In the genomic region with DNA sequence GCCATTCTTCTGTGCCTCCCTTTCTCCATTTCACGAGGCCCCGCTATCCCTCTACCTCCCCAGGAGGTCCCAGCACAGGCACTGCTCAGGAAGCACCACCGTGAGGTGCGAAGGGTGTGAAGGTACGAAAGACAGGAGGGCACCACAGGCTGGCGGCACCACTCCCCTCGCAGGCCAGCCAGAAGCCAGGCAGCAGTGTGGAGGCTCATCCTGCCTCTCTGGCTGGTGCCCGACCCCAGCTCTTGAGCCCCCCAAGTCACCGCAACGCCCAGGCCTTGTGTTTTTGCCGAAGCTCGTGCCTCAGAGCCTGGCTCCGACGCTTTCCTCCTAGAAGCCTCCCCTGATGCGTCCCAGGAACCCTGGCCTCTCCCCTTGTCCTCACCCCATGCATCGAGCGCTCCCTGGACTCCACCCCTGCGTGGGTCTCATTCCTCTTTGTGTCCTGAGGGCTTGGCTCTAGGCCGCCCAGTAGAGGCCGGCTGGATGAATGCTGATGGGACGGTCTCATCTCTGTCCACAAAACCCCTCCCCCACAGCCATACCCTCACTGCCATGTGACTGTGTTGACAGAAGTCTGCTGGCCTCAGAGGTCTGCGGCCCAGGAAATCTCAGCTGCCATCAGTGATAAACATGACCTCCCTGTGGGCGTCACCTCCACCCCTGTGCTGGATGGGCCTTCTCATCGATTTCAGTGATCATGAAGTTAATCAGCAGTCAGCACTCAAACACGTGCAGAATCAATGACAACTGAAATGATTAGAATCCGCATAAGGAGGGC, we compare ENCODE assay signal across 37 cellular contexts. TPM values are rescaled to one million over a fixed set of nuclear protein-coding genes. Genes with fewer than 3 reads are reported as not detected.
DNase-seq lines count a peak whose midpoint lies in the region; ATAC-seq and TF ChIP-seq lines count a peak whose summit lies in the region.
"Had no signal": no experiment of that assay in that cellular context is flagged by ENCODE, and none has a peak within 500 bp of the region (broad histone marks: within the 10 kb centered on the region; RNA-seq: fewer than 3 reads in every experiment).

No MANE protein-coding gene starts in this region.

- H3K9me2 ChIP-seq in PC-3 (replicated peaks; ENCODE audit: low read length) = no peaks in the 10 kb centered on the region

- no peak overlapping the region for H3K18ac ChIP-seq in mesendoderm (ENCODE audit: low read length)

- peaks cover 32% of the 10 kb centered on the region for H3K4me1 Mint-ChIP-seq in endodermal cell

- H3K4me2 ChIP-seq in mesendoderm (ENCODE audit: low read length) (no peak overlapping the region), PC-3 (ENCODE audit: low read length) (no peak overlapping the region)
- H3K4me2 ChIP-seq: KMS-11 had no signal

- intact Hi-C loops in Right ventricle myocardium superior (cut with DNase I) = no loop called here
- intact Hi-C loops in right cardiac atrium (cut with DNase I) = no loop called here
- intact Hi-C loops in upper lobe of right lung (cut with DNase I) = no loop called here
- intact Hi-C loops in PC-3 (cut with micrococcal nuclease) = no loop called here

- no peak overlapping the region for H3K4me3 Mint-ChIP-seq in endodermal cell
- H3K4me3 Mint-ChIP-seq: naive thymus-derived CD8-positive, alpha-beta T cell; stimulated activated naive CD8-positive, alpha-beta T cell treated with anti-CD3 and anti-CD28 coated beads, Interleukin-15, Interleukin-2, amounts not matched to agents 100 ng/mL and 50 ng/mL, for 24 hours had no signal

- H2BK120ac ChIP-seq in mesendoderm (ENCODE audit: low read depth, low read length) = no peak overlapping the region

- peaks cover 44% of the 10 kb centered on the region for H3K36me3 Mint-ChIP-seq in endodermal cell (ENCODE audit: low read depth)
- H3K36me3 Mint-ChIP-seq: naive thymus-derived CD8-positive, alpha-beta T cell had no signal

- H3K4me1 ChIP-seq in right cardiac atrium (ENCODE audit: control insufficient read depth, insufficient read depth, low read length) = no peaks in the 10 kb centered on the region
- H3K4me1 ChIP-seq in endodermal cell (ENCODE audit: control insufficient read depth, insufficient read depth, low read length) = peaks cover 13% of the 10 kb centered on the region
- H3K4me1 ChIP-seq in mesendoderm (ENCODE audit: control insufficient read depth, low read depth, low read length) = no peaks in the 10 kb centered on the region
- no peaks in the 10 kb centered on the region for H3K4me1 ChIP-seq in upper lobe of right lung
- no peaks in the 10 kb centered on the region for H3K4me1 ChIP-seq in PC-3 (ENCODE audit: insufficient read depth, low read length)
- H3K4me1 ChIP-seq: testis, uterus had no signal

- H3K27me3 ChIP-seq in right cardiac atrium (ENCODE audit: control insufficient read depth, insufficient read depth) (no peaks in the 10 kb centered on the region), endodermal cell (ENCODE audit: control insufficient read depth, insufficient read depth, low read length, poor library complexity, severe bottlenecking) (no peaks in the 10 kb centered on the region), mesendoderm (ENCODE audit: insufficient read depth, low read length, poor library complexity) (no peaks in the 10 kb centered on the region), upper lobe of right lung (no peaks in the 10 kb centered on the region), PC-3 (ENCODE audit: low read length) (no peaks in the 10 kb centered on the region)
- H3K27me3 ChIP-seq: MG63, ovary, testis, uterus had no signal

- H3K9ac ChIP-seq in endodermal cell (ENCODE audit: extremely low read depth, low read length, poor library complexity, severe bottlenecking) = no peak overlapping the region
- H3K9ac ChIP-seq in mesendoderm (ENCODE audit: low read length) = no peak overlapping the region
- H3K9ac ChIP-seq in PC-3 (ENCODE audit: low read length) = no peak overlapping the region
- H3K9ac ChIP-seq: KMS-11 had no signal

- no peaks in the 10 kb centered on the region for H3K79me1 ChIP-seq in mesendoderm (ENCODE audit: low read length)

- 82% methylated on average over 26 of the region's 26 CpGs for WGBS in right cardiac atrium
- 80 to 90% methylated on average over 21 to 26 of the region's 26 CpGs for WGBS in endodermal cell (ENCODE audit: insufficient coverage in 1 of 2, insufficient read length in 1 of 2), 2 experiments
- WGBS in mesendoderm (ENCODE audit: extremely low coverage, insufficient coverage, low lambda C conversion rate) = no CpG with 5 or more reads among the region's 26 CpGs

- H3K4ac ChIP-seq in mesendoderm (ENCODE audit: low read depth, low read length) = no peak overlapping the region

- no peak overlapping the region for H3K27ac ChIP-seq in right cardiac atrium (ENCODE audit: low read length)
- no peak overlapping the region for H3K27ac ChIP-seq in endodermal cell (ENCODE audit: low read depth, low read length)
- no peak overlapping the region for H3K27ac ChIP-seq in mesendoderm (ENCODE audit: low read depth, low read length)
- H3K27ac ChIP-seq in upper lobe of right lung = no peak overlapping the region
- H3K27ac ChIP-seq in PC-3 (ENCODE audit: low read length) = no peak overlapping the region
- H3K27ac ChIP-seq: epithelial cell of prostate, KMS-11, left ventricle myocardium inferior, ovary, testis, uterus, VCaP had no signal

- H3K36me3 ChIP-seq in endodermal cell (ENCODE audit: control insufficient read depth, insufficient read depth, low read length) (peaks cover 12% of the 10 kb centered on the region), mesendoderm (ENCODE audit: control insufficient read depth, insufficient read depth, low read length) (peaks cover 4% of the 10 kb centered on the region), upper lobe of right lung (peaks cover 24% of the 10 kb centered on the region), PC-3 (ENCODE audit: low read depth, low read length) (peaks cover 6% of the 10 kb centered on the region; the same call in 1 of the 2 replicates)
- H3K36me3 ChIP-seq: MG63, ovary, uterus had no signal

- H2AK5ac ChIP-seq in mesendoderm (ENCODE audit: low read length) = no peak overlapping the region

- no peak overlapping the region for H3K23ac ChIP-seq in mesendoderm (ENCODE audit: low read length)

- peak; percentile 32 for DNase-seq in Right ventricle myocardium superior
- no peak for DNase-seq in right cardiac atrium
- DNase-seq in endodermal cell = no peak
- peak; percentile 66 for DNase-seq in mesendoderm
- DNase-seq in upper lobe of right lung = no peak
- DNase-seq in ecto neural progenitor cell (ENCODE audit: low spot score) = no peak
- DNase-seq in PC-3 = no peak
- no peak for DNase-seq in NAMALWA (ENCODE audit: low spot score)
- DNase-seq: 8988T; activated CD4-positive, alpha-beta T cell treated with anti-CD3 and anti-CD28 coated beads for 48 hours; activated naive CD4-positive, alpha-beta T cell treated with anti-CD3 and anti-CD28 coated beads, Interleukin-2, amount 50 U/mL, for 16 hours; amniotic stem cell; C1 segment of cervical spinal cord; DMS79 treated with DMSO at 0.1 percent for 48 hours; effector CD4-positive, alpha-beta T cell; GF-D8; left ventricle myocardium inferior; MG63; midbrain; naive thymus-derived CD8-positive, alpha-beta T cell; NCI-H1105 treated with DMSO at 0.1 percent for 48 hours; NCI-H1930; NCI-H524 treated with DMSO at 0.1 percent for 48 hours; ovary; retina; SHP77 treated with DMSO at 0.1 percent for 48 hours; small intestine; SW 1271; T-helper 9 cell; testis; uterus had no signal

- H4K20me1 ChIP-seq in PC-3 (ENCODE audit: low read length) = no peaks in the 10 kb centered on the region

- H3K27ac Mint-ChIP-seq in endodermal cell = peak overlapping the region; percentile 84
- H3K27ac Mint-ChIP-seq: activated T-helper 2 cell treated with anti-CD3 and anti-CD28 coated beads, Interferon-gamma antibody, Interleukin-2, Interleukin-4, amounts not matched to agents 10 μg/mL and 5 μg/mL and 100 μg/mL, durations not matched to agents 14 hours and 24 hours and 36 hours; naive thymus-derived CD8-positive, alpha-beta T cell; stimulated activated naive CD8-positive, alpha-beta T cell treated with anti-CD3 and anti-CD28 coated beads, Interleukin-15, Interleukin-2, amounts not matched to agents 100 ng/mL and 50 ng/mL, for 24 hours had no signal

- BruUV-seq in PC-3 (replicated peaks; lab: Mats Ljungman, UMichigan) = no TSS peak

- CTCF ChIA-PET in PC-3 (lab: Charles Lee) = no interaction called here

- H3K4me3 ChIP-seq in right cardiac atrium (ENCODE audit: low read length) (no peak overlapping the region), endodermal cell (ENCODE audit: low read length) (no peak overlapping the region), mesendoderm (ENCODE audit: low read length) (no peak overlapping the region), upper lobe of right lung (no peak overlapping the region), PC-3 (ENCODE audit: low read length) (no peak overlapping the region)
- H3K4me3 ChIP-seq: left ventricle myocardium inferior, MG63, ovary, testis, uterus had no signal

- TF ChIP-seq CTCF in endodermal cell (conservative IDR thresholded peaks at IDR 0.05) (no peak), upper lobe of right lung (IDR thresholded peaks at IDR 0.05) (no peak), PC-3 (conservative IDR thresholded peaks at IDR 0.05; ENCODE audit: low read depth, low read length) (no peak)

- no peaks in the 10 kb centered on the region for H3K27me3 Mint-ChIP-seq in endodermal cell (ENCODE audit: insufficient read depth)
- H3K27me3 Mint-ChIP-seq: naive thymus-derived CD8-positive, alpha-beta T cell; stimulated activated naive CD8-positive, alpha-beta T cell treated with anti-CD3 and anti-CD28 coated beads, Interleukin-15, Interleukin-2, amounts not matched to agents 100 ng/mL and 50 ng/mL, for 24 hours had no signal

- no peak overlapping the region for H4K5ac ChIP-seq in mesendoderm (ENCODE audit: low read length)

- H2AFZ ChIP-seq in PC-3 (ENCODE audit: low read length) = no peak overlapping the region

- no peak overlapping the region for H2BK5ac ChIP-seq in mesendoderm (ENCODE audit: low read length)

- no peak overlapping the region for H3K56ac ChIP-seq in mesendoderm (ENCODE audit: low read length)

- ATAC-seq in Right ventricle myocardium superior (ENCODE audit: poor library complexity) (no peak), right cardiac atrium (no peak), upper lobe of right lung (peak; percentile 2), PC-3 (no peak)
- ATAC-seq: naive thymus-derived CD8-positive, alpha-beta T cell; Panc1 had no signal

- no peaks in the 10 kb centered on the region for H3K9me3 ChIP-seq in right cardiac atrium (ENCODE audit: control insufficient read depth, low read length)
- no peaks in the 10 kb centered on the region for H3K9me3 ChIP-seq in endodermal cell (ENCODE audit: control insufficient read depth, low read length)
- H3K9me3 ChIP-seq in upper lobe of right lung = no peaks in the 10 kb centered on the region
- H3K9me3 ChIP-seq in PC-3 (ENCODE audit: low read length) = no peaks in the 10 kb centered on the region
- H3K9me3 ChIP-seq: left ventricle myocardium inferior, MG63, ovary, testis, uterus had no signal

- H3K9me3 Mint-ChIP-seq in endodermal cell = no peaks in the 10 kb centered on the region
- H3K9me3 Mint-ChIP-seq: activated T-helper 2 cell treated with anti-CD3 and anti-CD28 coated beads, Interferon-gamma antibody, Interleukin-2, Interleukin-4, amounts not matched to agents 10 μg/mL and 5 μg/mL and 100 μg/mL, durations not matched to agents 14 hours and 24 hours and 36 hours; stimulated activated naive CD8-positive, alpha-beta T cell treated with anti-CD3 and anti-CD28 coated beads, Interleukin-15, Interleukin-2, amounts not matched to agents 100 ng/mL and 50 ng/mL, for 24 hours had no signal

- H2BK15ac ChIP-seq in mesendoderm (replicated peaks; ENCODE audit: low read depth) = no peak overlapping the region

- no peaks in the 10 kb centered on the region for H3K79me2 ChIP-seq in mesendoderm (ENCODE audit: control insufficient read depth, insufficient read depth, low read length)
- H3K79me2 ChIP-seq in PC-3 (ENCODE audit: low read length) = no peaks in the 10 kb centered on the region

- no peaks in the 10 kb centered on the region for H3F3A ChIP-seq in PC-3 (ENCODE audit: low read length, unreplicated experiment)

- H4K8ac ChIP-seq in mesendoderm (ENCODE audit: low read depth, low read length) = no peak overlapping the region

- POLR2A ChIA-PET in PC-3 (lab: Charles Lee; ENCODE audit: unreplicated experiment) = no interaction called here

RNA-seq across cellular contexts. Expression of gene BRI3, which starts 19.3 kb away (rescaled TPM):
- total RNA-seq in Right ventricle myocardium superior = 222 TPM
- total RNA-seq in right cardiac atrium = 100 to 1,000 TPM; 156 to 203 (median 187) TPM
- polyA plus RNA-seq in right cardiac atrium = 209 TPM
- 100 to 1,000 TPM; 130 to 152 TPM for total RNA-seq in endodermal cell
- polyA plus RNA-seq in endodermal cell (2013, experiment 1 of 2) = 158 TPM
- 139 TPM for polyA plus RNA-seq in endodermal cell (2013, experiment 2 of 2)
- 95.3 TPM for polyA plus RNA-seq in mesendoderm (2013, experiment 1 of 2)
- polyA plus RNA-seq in mesendoderm (2013, experiment 2 of 2) = 94.4 TPM
- 530 TPM for total RNA-seq in upper lobe of right lung
- 52.5 and 55.0 TPM in 2 replicates for total RNA-seq in PC-3 (2014; rRNA removed)

RNA-seq across cellular contexts. Expression of gene TECPR1, which starts 48.8 kb away (rescaled TPM):
- 16.1 TPM for total RNA-seq in Right ventricle myocardium superior
- 10 to 100 TPM; 20.9 to 25.5 (median 25.1) TPM for total RNA-seq in right cardiac atrium
- 10.5 TPM for polyA plus RNA-seq in right cardiac atrium
- 10 to 100 TPM; 27.2 to 32.0 TPM for total RNA-seq in endodermal cell
- polyA plus RNA-seq in endodermal cell (2013, experiment 1 of 2) = 18.7 TPM
- 19.2 TPM for polyA plus RNA-seq in endodermal cell (2013, experiment 2 of 2)
- polyA plus RNA-seq in mesendoderm (2013, experiment 1 of 2) = 2.5 TPM
- 2.4 TPM for polyA plus RNA-seq in mesendoderm (2013, experiment 2 of 2)
- total RNA-seq in upper lobe of right lung = 55.2 TPM
- total RNA-seq in PC-3 (2014; rRNA removed) = 9.4 and 11.5 TPM in 2 replicates

Comparison
In these comparisons a context has a peak if more than half of its experiments do, and no peak if none do; other contexts are left out.
1. DNase-seq: peak in Right ventricle myocardium superior (single experiment) and mesendoderm (single experiment); none in right cardiac atrium (0 of 3), endodermal cell (single experiment), upper lobe of right lung (single experiment), ecto neural progenitor cell (single experiment), PC-3 (single experiment) and NAMALWA (single experiment).